Comparison of ENCODE assay signal across 25 cellular contexts in genomic region chr1:192887426-192887825, GRCh38.
"Had no signal": no experiment of that assay in that cellular context is flagged by ENCODE, and none has a peak within 500 bp of the region (broad histone marks: within the 10 kb centered on the region; RNA-seq: fewer than 3 reads in every experiment).

No MANE protein-coding gene starts in this region.

- ATAC-seq: activated CD8-positive, alpha-beta T cell treated with anti-CD3 and anti-CD28 coated beads, Interleukin-2, amount 10 ng/mL, durations not matched to agents 7 days and 5 days; body of pancreas; naive thymus-derived CD4-positive, alpha-beta T cell; right lobe of liver had no signal

- H3K4me3 Mint-ChIP-seq: activated CD8-positive, alpha-beta T cell treated with anti-CD3 and anti-CD28 coated beads, Interleukin-2, amount 10 ng/mL, durations not matched to agents 7 days and 5 days; activated naive CD8-positive, alpha-beta T cell treated with anti-CD3 and anti-CD28 coated beads, Interleukin-2, amount 10 ng/mL, durations not matched to agents 7 days and 5 days; activated T-cell treated with anti-CD3 and anti-CD28 coated beads, Interleukin-2, amount 50 U/mL, for 24 hours; naive thymus-derived CD4-positive, alpha-beta T cell had no signal

- H3K9me3 ChIP-seq: body of pancreas, ovary, stomach, vagina had no signal

- DNase-seq: activated CD4-positive, alpha-beta T cell treated with anti-CD3 and anti-CD28 coated beads for 48 hours; activated CD4-positive, CD25-positive, alpha-beta regulatory T cell; activated CD8-positive, alpha-beta T cell treated with anti-CD3 and anti-CD28 coated beads, Interleukin-2, amount 10 ng/mL, durations not matched to agents 7 days and 5 days; activated naive CD4-positive, alpha-beta T cell treated with Interleukin-2 at 50 U/mL for 16 hours; activated naive CD8-positive, alpha-beta T cell treated with anti-CD3 and anti-CD28 coated beads, Interleukin-2, amount 10 ng/mL, durations not matched to agents 7 days and 5 days; activated T-cell treated with anti-CD3 and anti-CD28 coated beads, Interleukin-2, amount 50 U/mL, for 24 hours; amygdala; body of pancreas; central memory CD4-positive, alpha-beta T cell; erythroblast; foreskin melanocyte; glutamatergic neuron; hypothalamus; mesenchymal stem cell; naive thymus-derived CD4-positive, alpha-beta T cell; ovary; right lobe of liver; small intestine; stimulated activated CD4-positive, alpha-beta T cell treated with anti-CD3 and anti-CD28 coated beads, Interleukin-15, amount 100 ng/mL, for 24 hours; stimulated activated CD4-positive, alpha-beta T cell treated with anti-CD3 and anti-CD28 coated beads, Interleukin-4, amount 100 ng/mL, for 1 hour; stomach; T-helper 9 cell; trophoblast cell had no signal

- H3K4me1 ChIP-seq: body of pancreas, right lobe of liver had no signal

- H3K4me3 ChIP-seq: body of pancreas, ovary, right lobe of liver, stomach, vagina had no signal

- H3K36me3 ChIP-seq: ovary, right lobe of liver, stomach, vagina had no signal

- H3K27me3 Mint-ChIP-seq: activated naive CD8-positive, alpha-beta T cell treated with anti-CD3 and anti-CD28 coated beads, Interleukin-2, amount 10 ng/mL, durations not matched to agents 7 days and 5 days; activated T-cell treated with anti-CD3 and anti-CD28 coated beads, Interleukin-2, amount 50 U/mL, for 24 hours; naive thymus-derived CD4-positive, alpha-beta T cell had no signal

- H3K27me3 ChIP-seq: body of pancreas, ovary, right lobe of liver, stomach, vagina had no signal

- H3K9me3 Mint-ChIP-seq: activated T-cell treated with anti-CD3 and anti-CD28 coated beads, Interleukin-2, amount 50 U/mL, for 24 hours; activated T-helper 2 cell treated with anti-CD3 and anti-CD28 coated beads, Interferon-gamma antibody, Interleukin-2, Interleukin-4, amounts not matched to agents 10 μg/mL and 5 μg/mL and 100 μg/mL, durations not matched to agents 14 hours and 24 hours and 36 hours; naive thymus-derived CD4-positive, alpha-beta T cell had no signal

- H3K27ac Mint-ChIP-seq: activated CD8-positive, alpha-beta T cell treated with anti-CD3 and anti-CD28 coated beads, Interleukin-2, amount 10 ng/mL, durations not matched to agents 7 days and 5 days; activated naive CD8-positive, alpha-beta T cell treated with anti-CD3 and anti-CD28 coated beads, Interleukin-2, amount 10 ng/mL, durations not matched to agents 7 days and 5 days; activated T-cell treated with anti-CD3 and anti-CD28 coated beads, Interleukin-2, amount 50 U/mL, for 24 hours; activated T-helper 2 cell treated with anti-CD3 and anti-CD28 coated beads, Interferon-gamma antibody, Interleukin-2, Interleukin-4, amounts not matched to agents 10 μg/mL and 5 μg/mL and 100 μg/mL, durations not matched to agents 14 hours and 24 hours and 36 hours; naive thymus-derived CD4-positive, alpha-beta T cell had no signal

- H3K36me3 Mint-ChIP-seq: activated naive CD8-positive, alpha-beta T cell treated with anti-CD3 and anti-CD28 coated beads, Interleukin-2, amount 10 ng/mL, durations not matched to agents 7 days and 5 days; naive thymus-derived CD4-positive, alpha-beta T cell had no signal

- H3K27ac ChIP-seq: body of pancreas, ovary, right lobe of liver, stomach, vagina had no signal

- H3K4me1 Mint-ChIP-seq: activated naive CD8-positive, alpha-beta T cell treated with anti-CD3 and anti-CD28 coated beads, Interleukin-2, amount 10 ng/mL, durations not matched to agents 7 days and 5 days had no signal
